Comparison of ENCODE assay signal across 23 cellular contexts in the genomic region with DNA sequence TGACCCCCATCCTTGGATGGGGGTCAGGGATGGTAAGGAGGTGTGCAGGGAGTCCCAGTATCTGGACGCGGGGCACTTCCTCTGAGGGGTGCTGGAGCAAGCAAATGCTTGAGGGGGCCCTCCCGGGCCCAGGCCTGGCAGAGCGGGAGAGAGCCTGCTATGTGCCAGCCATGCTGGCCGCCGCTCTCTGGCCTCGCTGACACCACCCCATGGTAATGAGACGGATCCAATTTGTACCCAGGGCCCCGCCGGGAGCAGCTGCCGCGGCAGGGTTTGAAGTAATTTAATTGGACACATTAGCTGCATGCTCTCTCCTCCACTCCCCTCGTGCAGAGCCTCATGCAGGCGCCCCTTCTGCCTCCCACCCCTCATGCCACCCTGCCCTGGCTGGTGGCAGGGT. TPM values are rescaled to one million over a fixed set of nuclear protein-coding genes. Genes with fewer than 3 reads are reported as not detected.
"Had no signal": no experiment of that assay in that cellular context is flagged by ENCODE, and none has a peak within 500 bp of the region (broad histone marks: within the 10 kb centered on the region; RNA-seq: fewer than 3 reads in every experiment).

No MANE protein-coding gene starts in this region.

- DNase-seq: activated CD4-positive, alpha-beta T cell treated with anti-CD3 and anti-CD28 coated beads for 4 hours; activated CD4-positive, alpha-beta T cell treated with anti-CD3 and anti-CD28 coated beads, Interleukin-2, amount 50 U/mL, for 4 hours; activated effector memory CD4-positive, alpha-beta T cell treated with Interleukin-2 at 50 U/mL for 16 hours; activated naive CD4-positive, alpha-beta T cell treated with Interleukin-2 at 50 U/mL for 16 hours; activated T-cell treated with anti-CD3 and anti-CD28 coated beads for 4 hours; aorta; body of pancreas; foreskin melanocyte; kidney glomerular epithelial cell; lower lobe of right lung; mesenchymal stem cell; naive thymus-derived CD8-positive, alpha-beta T cell; stimulated activated CD4-positive, alpha-beta T cell treated with anti-CD3 and anti-CD28 coated beads, Interleukin-15, amount 100 ng/mL, for 24 hours; stimulated activated CD4-positive, alpha-beta T cell treated with anti-CD3 and anti-CD28 coated beads, Interleukin-2, amount 100 ng/mL, for 24 hours; stimulated activated naive B cell treated with anti-CD40 and anti-IgM and Interleukin-4, amounts not matched to agents 10 μg/mL and 1 μg/mL and 100 μg/mL, for 72 hours; stomach; T-helper 9 cell; tibial artery; upper lobe of right lung had no signal

- H3K36me3 ChIP-seq: esophagus muscularis mucosa, lower lobe of right lung, stomach, tibial artery, upper lobe of right lung had no signal

- H3K4me3 ChIP-seq: body of pancreas, coronary artery, esophagus muscularis mucosa, lower lobe of right lung, stomach, tibial artery, upper lobe of right lung had no signal

- H3K27me3 ChIP-seq: body of pancreas had no signal

- H3K36me3 Mint-ChIP-seq: activated naive CD8-positive, alpha-beta T cell; naive thymus-derived CD8-positive, alpha-beta T cell; stimulated activated naive B cell treated with anti-CD40 and anti-IgM and Interleukin-4, amounts not matched to agents 10 μg/mL and 1 μg/mL and 100 μg/mL, for 72 hours had no signal

- H3K4me3 Mint-ChIP-seq: activated naive CD8-positive, alpha-beta T cell; naive thymus-derived CD8-positive, alpha-beta T cell; neural crest cell; stimulated activated naive B cell treated with anti-CD40 and anti-IgM and Interleukin-4, amounts not matched to agents 10 μg/mL and 1 μg/mL and 100 μg/mL, for 72 hours had no signal

- H3K9me3 Mint-ChIP-seq: naive thymus-derived CD8-positive, alpha-beta T cell; neural crest cell; stimulated activated naive B cell treated with anti-CD40 and anti-IgM and Interleukin-4, amounts not matched to agents 10 μg/mL and 1 μg/mL and 100 μg/mL, for 72 hours had no signal

- H3K27ac Mint-ChIP-seq: activated naive CD8-positive, alpha-beta T cell; naive thymus-derived CD8-positive, alpha-beta T cell; stimulated activated naive B cell treated with anti-CD40 and anti-IgM and Interleukin-4, amounts not matched to agents 10 μg/mL and 1 μg/mL and 100 μg/mL, for 72 hours had no signal

RNA-seq across cellular contexts. Expression of a gene that starts 6.3 kb away (rescaled TPM):
- total RNA-seq: naive thymus-derived CD8-positive, alpha-beta T cell had no signal
